ENCODE assay signal across 26 cellular contexts in genomic region chr10:60863796-60864195, GRCh38.
"Had no signal": no experiment of that assay in that cellular context is flagged by ENCODE, and none has a peak within 500 bp of the region (broad histone marks: within the 10 kb centered on the region; RNA-seq: fewer than 3 reads in every experiment).

No MANE protein-coding gene starts in this region.

- H3K4me3 Mint-ChIP-seq: immature natural killer cell; memory B cell; naive B cell; nephron; stimulated activated effector memory CD8-positive, alpha-beta T cell treated with anti-CD3 and anti-CD28 coated beads, Interleukin-12 subunit alpha, Interleukin-12 subunit beta, amount 100 ng/mL, for 72 hours had no signal

- H3K4me1 Mint-ChIP-seq: immature natural killer cell; memory B cell; stimulated activated effector memory CD8-positive, alpha-beta T cell treated with anti-CD3 and anti-CD28 coated beads, Interleukin-12 subunit alpha, Interleukin-12 subunit beta, amount 100 ng/mL, for 72 hours had no signal

- H3K36me3 Mint-ChIP-seq: immature natural killer cell; memory B cell; naive B cell; stimulated activated effector memory CD8-positive, alpha-beta T cell treated with anti-CD3 and anti-CD28 coated beads, Interleukin-12 subunit alpha, Interleukin-12 subunit beta, amount 100 ng/mL, for 72 hours had no signal

- H3K27ac Mint-ChIP-seq: immature natural killer cell; memory B cell; naive B cell; nephron; stimulated activated effector memory CD8-positive, alpha-beta T cell treated with anti-CD3 and anti-CD28 coated beads, Interleukin-12 subunit alpha, Interleukin-12 subunit beta, amount 100 ng/mL, for 72 hours had no signal

- H3K9me3 ChIP-seq: heart right ventricle, left ventricle myocardium inferior, lower lobe of right lung, neutrophil, psoas muscle, right lobe of liver, tibial artery, upper lobe of left lung, uterus had no signal

- H3K4me3 ChIP-seq: dorsolateral prefrontal cortex, heart right ventricle, left ventricle myocardium inferior, lower lobe of right lung, psoas muscle, right lobe of liver, tibial artery, upper lobe of left lung, uterus had no signal

- H3K27me3 ChIP-seq: dorsolateral prefrontal cortex, heart right ventricle, neutrophil, right lobe of liver, tibial artery, upper lobe of left lung, uterus had no signal

- H3K9me3 Mint-ChIP-seq: immature natural killer cell; memory B cell; naive B cell; nephron; stimulated activated effector memory CD8-positive, alpha-beta T cell treated with anti-CD3 and anti-CD28 coated beads, Interleukin-12 subunit alpha, Interleukin-12 subunit beta, amount 100 ng/mL, for 72 hours had no signal

- H3K4me1 ChIP-seq: lower lobe of right lung, right lobe of liver, tibial artery, upper lobe of left lung, uterus had no signal

- DNase-seq: cortex of kidney; dorsolateral prefrontal cortex; effector CD8-positive, alpha-beta T cell; foreskin melanocyte; heart right ventricle; hypothalamus; immature natural killer cell; kidney; left cardiac atrium; left ventricle myocardium inferior; lower lobe of right lung; midbrain; naive B cell; psoas muscle; retina; right lobe of liver; stimulated activated CD4-positive, alpha-beta T cell treated with anti-CD3 and anti-CD28 coated beads, Interleukin-4, amount 100 ng/mL, for 1 hour; stimulated activated CD8-positive, alpha-beta memory T cell treated with anti-CD3 and anti-CD28 coated beads, Interleukin-4, amount 100 ng/mL, for 48 hours; stimulated activated naive CD8-positive, alpha-beta T cell treated with anti-CD3 and anti-CD28 coated beads, Interleukin-15, Interleukin-2, amounts not matched to agents 100 U/mL and 50 U/mL, for 24 hours; tibial artery; upper lobe of left lung; uterus had no signal

- H3K36me3 ChIP-seq: left ventricle myocardium inferior, lower lobe of right lung, neutrophil, right lobe of liver, upper lobe of left lung, uterus had no signal

- H3K27ac ChIP-seq: dorsolateral prefrontal cortex, heart right ventricle, left ventricle myocardium inferior, lower lobe of right lung, neutrophil, right lobe of liver, tibial artery, upper lobe of left lung, uterus had no signal
